ENCODE assay signal across 10 cellular contexts in the genomic region with DNA sequence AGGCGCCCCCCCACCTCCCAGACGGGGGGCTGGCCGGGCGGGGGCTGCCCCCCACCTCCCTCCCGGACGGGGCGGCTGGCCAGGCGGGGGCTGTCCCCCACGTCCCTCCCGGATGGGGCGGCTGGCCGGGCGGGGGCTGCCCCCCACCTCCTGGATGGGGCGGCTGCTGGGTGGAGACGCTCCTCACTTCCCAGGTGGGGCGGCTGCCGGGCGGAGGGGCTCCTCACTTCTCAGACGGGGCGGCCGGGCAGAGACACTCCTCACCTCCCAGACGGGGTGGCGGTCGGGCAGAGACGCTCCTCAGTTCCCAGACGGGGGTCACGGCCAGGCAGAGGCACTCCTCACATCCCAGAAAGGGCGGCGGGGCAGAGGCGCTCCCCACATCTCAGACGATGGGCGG. TPM values are rescaled to one million over a fixed set of nuclear protein-coding genes. Genes with fewer than 3 reads are reported as not detected.
"Had no signal": no experiment of that assay in that cellular context is flagged by ENCODE, and none has a peak within 500 bp of the region (broad histone marks: within the 10 kb centered on the region; RNA-seq: fewer than 3 reads in every experiment).

No MANE protein-coding gene starts in this region.

RNA-seq across cellular contexts. Expression of a gene that starts 11.5 kb away (rescaled TPM):
- total RNA-seq: OCI-LY7, PC-3, PC-9, Peyer's patch, Right ventricle myocardium inferior, Right ventricle myocardium superior, RPMI7951, SJCRH30, SJSA1, SK-MEL-5 had no signal
